Comparison of ENCODE assay signal across 20 cellular contexts in the genomic region with DNA sequence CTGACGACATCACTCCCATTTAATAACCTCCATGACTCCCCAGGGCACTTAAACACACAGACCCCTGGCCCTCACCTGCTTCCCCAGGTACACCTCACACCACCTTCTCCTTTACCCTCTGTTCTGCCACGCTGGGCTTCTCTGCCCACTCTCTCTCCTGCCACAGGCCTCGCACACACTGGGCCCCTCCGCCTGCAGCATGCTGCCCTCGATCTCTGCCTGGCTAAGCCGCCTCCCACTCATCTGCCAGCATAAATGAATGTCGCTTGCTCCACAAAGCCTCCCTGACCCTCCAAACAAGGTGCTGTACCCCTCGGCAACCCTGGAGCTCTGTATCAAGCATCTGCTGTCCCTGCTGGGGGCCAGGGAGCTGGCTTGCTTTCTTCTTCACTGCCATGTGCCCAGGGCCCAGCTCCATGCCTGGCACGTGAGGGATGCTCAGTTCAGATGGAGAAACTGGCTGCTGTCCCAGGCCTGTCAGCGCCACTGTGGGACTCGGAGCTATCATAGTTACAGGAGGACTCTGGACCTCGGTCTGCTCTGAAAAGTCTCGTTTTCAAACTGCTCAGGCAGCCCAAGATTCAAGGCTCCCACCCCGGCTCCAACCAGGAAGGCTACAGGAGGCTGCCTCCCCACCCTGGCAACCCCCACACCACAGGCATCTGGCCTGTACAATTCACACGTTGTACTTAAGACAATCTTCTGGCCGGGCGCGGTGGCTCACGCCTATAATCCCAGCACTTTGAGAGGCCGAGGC. TPM values are rescaled to one million over a fixed set of nuclear protein-coding genes. Genes with fewer than 3 reads are reported as not detected.
DNase-seq lines count a peak whose midpoint lies in the region; ATAC-seq and TF ChIP-seq lines count a peak whose summit lies in the region.
"Had no signal": no experiment of that assay in that cellular context is flagged by ENCODE, and none has a peak within 500 bp of the region (broad histone marks: within the 10 kb centered on the region; RNA-seq: fewer than 3 reads in every experiment).

No MANE protein-coding gene starts in this region.

- DNase-seq in T-helper 17 cell: no peak
- no peak for DNase-seq in left cardiac atrium
- peak; percentile 61 for DNase-seq in osteoblast (ENCODE audit: insufficient read length, low spot score, missing footprints)
- DNase-seq in kidney tubule cell (ENCODE audit: low spot score): no peak
- no peak for DNase-seq in CD1c-positive myeloid dendritic cell (ENCODE audit: extremely low spot score)
- no peak for DNase-seq in NOMO-1 treated with dmso at 0.1 percent for 144 hours (lab: John Stamatoyannopoulos, UW; ENCODE audit: unreplicated experiment)
- DNase-seq: activated CD4-positive, alpha-beta T cell treated with anti-CD3 and anti-CD28 coated beads for 1 hour; activated effector memory CD4-positive, alpha-beta T cell treated with anti-CD3 and anti-CD28 coated beads, Interleukin-2, amount 50 U/mL, for 16 hours; effector memory CD4-positive, alpha-beta T cell; EL; NCI-H2029 treated with DMSO at 0.1 percent for 48 hours; NCI-H748 treated with DMSO at 0.1 percent for 48 hours; PC-9; upper lobe of right lung had no signal

- H3K27me3 Mint-ChIP-seq in T-helper 17 cell: no peaks in the 10 kb centered on the region
- H3K27me3 Mint-ChIP-seq: stimulated activated naive CD8-positive, alpha-beta T cell treated with anti-CD3 and anti-CD28 coated beads, Interleukin-15, Interleukin-2, amounts not matched to agents 100 ng/mL and 50 ng/mL, for 24 hours had no signal

- H3K79me2 ChIP-seq in osteoblast (ENCODE audit: insufficient read depth, low read length): no peaks in the 10 kb centered on the region

- ATAC-seq in T-helper 17 cell: no peak
- peak; percentile 74 to 87 for ATAC-seq in left cardiac atrium
- ATAC-seq in HG03565 (IDR thresholded peaks at IDR 0.05; ENCODE audit: unreplicated experiment): no peak
- ATAC-seq: sciatic nerve, upper lobe of right lung had no signal

- no peaks in the 10 kb centered on the region for H3K36me3 ChIP-seq in HEK293 (ENCODE audit: control insufficient read depth in 2 of 2, insufficient read depth in 1 of 2, low read length in 2 of 2)
- peaks cover 3% of the 10 kb centered on the region for H3K36me3 ChIP-seq in osteoblast (ENCODE audit: insufficient read depth, low read length)
- H3K36me3 ChIP-seq: upper lobe of right lung had no signal

- H3K9me3 ChIP-seq in HEK293 (ENCODE audit: control insufficient read depth, insufficient read depth, low read depth, low read length) (no peaks in the 10 kb centered on the region), T-helper 17 cell (ENCODE audit: control insufficient read depth, low read length, poor library complexity, severe bottlenecking) (no peaks in the 10 kb centered on the region), osteoblast (ENCODE audit: low read depth, low read length) (no peaks in the 10 kb centered on the region)
- H3K9me3 ChIP-seq: upper lobe of right lung had no signal

- no peaks in the 10 kb centered on the region for H3K27me3 ChIP-seq in osteoblast (ENCODE audit: insufficient read depth, low read length)
- H3K27me3 ChIP-seq: upper lobe of right lung had no signal

- no peak overlapping the region for H2AFZ ChIP-seq in osteoblast (ENCODE audit: low read length)
- H2AFZ ChIP-seq: PC-9 had no signal

- H3K4me2 ChIP-seq in osteoblast (ENCODE audit: insufficient read depth, low read length): no peak overlapping the region
- H3K4me2 ChIP-seq: KMS-11, PC-9 had no signal

- TF ChIP-seq CTCF in HEK293 (tag by site-specific recombination; IDR thresholded peaks at IDR 0.05) (no peak), osteoblast (IDR thresholded peaks at IDR 0.05; ENCODE audit: extremely low read depth, low read depth, low read length) (no peak)

- H4K20me1 ChIP-seq in osteoblast (ENCODE audit: insufficient read depth, low read length): peaks cover 3% of the 10 kb centered on the region

- H3K4me3 Mint-ChIP-seq in T-helper 17 cell: no peak overlapping the region
- H3K4me3 Mint-ChIP-seq: stimulated activated naive CD8-positive, alpha-beta T cell treated with anti-CD3 and anti-CD28 coated beads, Interleukin-15, Interleukin-2, amounts not matched to agents 100 ng/mL and 50 ng/mL, for 24 hours had no signal

- peak overlapping the region; percentile 74 for H3K27ac Mint-ChIP-seq in T-helper 17 cell
- H3K27ac Mint-ChIP-seq: stimulated activated naive CD8-positive, alpha-beta T cell treated with anti-CD3 and anti-CD28 coated beads, Interleukin-15, Interleukin-2, amounts not matched to agents 100 ng/mL and 50 ng/mL, for 24 hours had no signal

- H3K4me3 ChIP-seq in HEK293 (ENCODE audit: low read depth, low read length) (no peak overlapping the region), osteoblast (ENCODE audit: insufficient read depth, low read length) (no peak overlapping the region)
- H3K4me3 ChIP-seq: PC-9, SK-N-MC, upper lobe of right lung had no signal

- intact Hi-C loops in left cardiac atrium (cut with DNase I): no loop called here

- POLR2A ChIA-PET in HEK293 (lab: Yijun Ruan, JAX): interaction anchor here (0.5 kb wide), 1 partner anchor 21 kb away, joined by 15 read pairs; no protein-coding TSS in a partner anchor

- no peaks in the 10 kb centered on the region for H3K36me3 Mint-ChIP-seq in T-helper 17 cell (ENCODE audit: low read depth)

- H3K4me1 ChIP-seq in HEK293 (ENCODE audit: control insufficient read depth, insufficient read depth, low read length) (no peaks in the 10 kb centered on the region), osteoblast (ENCODE audit: insufficient read depth, low read length) (no peaks in the 10 kb centered on the region)
- H3K4me1 ChIP-seq: upper lobe of right lung had no signal

- CTCF ChIA-PET in HEK293 (lab: Yijun Ruan, JAX): interaction anchor here (0.7 to 1.1 kb wide), 2 partner anchors 86 to 294 kb away, joined by 3 read pairs; no protein-coding TSS in a partner anchor

- H3K4me1 Mint-ChIP-seq in T-helper 17 cell: peaks cover 3% of the 10 kb centered on the region

- H3K27ac ChIP-seq in HEK293 (ENCODE audit: extremely low read depth, low read depth, low read length) (no peak overlapping the region), osteoblast (ENCODE audit: low read depth, low read length) (no peak overlapping the region)
- H3K27ac ChIP-seq: KMS-11, PC-9, SK-N-MC, upper lobe of right lung had no signal

TF ChIP-seq in HEK293, 187 proteins besides CTCF, POLR2A, EP300 and RAD21:
- TF ChIP-seq ZFP69B (tag by site-specific recombination; IDR thresholded peaks at IDR 0.05) (peak; percentile 53; the same call in 1 of the 2 replicates), ZNF174 (tag by site-specific recombination; IDR thresholded peaks at IDR 0.05) (no peak), ZBTB17 (tag by site-specific recombination; IDR thresholded peaks at IDR 0.05) (0 out of 2 replicates have a peak, but pooled peaks have one; percentile 15), ZEB2 (tag by site-specific recombination; IDR thresholded peaks at IDR 0.05) (peak; percentile 62), EGR2 (tag by site-specific recombination; IDR thresholded peaks at IDR 0.05; ENCODE audit: low read depth) (peak; percentile 36; the same call in 1 of the 2 replicates), ZNF600 (tag by site-specific recombination; IDR thresholded peaks at IDR 0.05) (peak; percentile 60), ZNF23 (tag by site-specific recombination; IDR thresholded peaks at IDR 0.05; ENCODE audit: borderline replicate concordance) (no peak), MZF1 (tag by site-specific recombination; IDR thresholded peaks at IDR 0.05; ENCODE audit: borderline replicate concordance) (no peak), ZFHX2 (tag by site-specific recombination; conservative IDR thresholded peaks at IDR 0.05) (peak; percentile 52)
TF ChIP-seq in HEK293: peak in this region for 6.

RNA-seq across cellular contexts. Expression of gene TTLL1, which starts 11.9 kb away (rescaled TPM):
- total RNA-seq in T-helper 17 cell: 1 to 10 TPM; 3.3 to 5.9 TPM
- 1 to 10 TPM; 4.2 to 5.7 TPM for total RNA-seq in left cardiac atrium
- 15.9 and 20.0 TPM in 2 replicates for total RNA-seq in osteoblast

RNA-seq across cellular contexts. Expression of gene BIK, which starts 33.3 kb away (rescaled TPM):
- total RNA-seq in T-helper 17 cell: 1 to 10 TPM; 2.3 to 3.8 TPM
- not detected for total RNA-seq in left cardiac atrium
- total RNA-seq in osteoblast: not detected in 2 replicates
- total RNA-seq: sciatic nerve had no signal

Comparison
In these comparisons a context has a peak if more than half of its experiments do, and no peak if none do; other contexts are left out.
1. ATAC-seq: peak in left cardiac atrium (2 of 2); none in T-helper 17 cell (single experiment) and HG03565 (single experiment).